ENCODE assay signal across 1 cellular context in the genomic region with DNA sequence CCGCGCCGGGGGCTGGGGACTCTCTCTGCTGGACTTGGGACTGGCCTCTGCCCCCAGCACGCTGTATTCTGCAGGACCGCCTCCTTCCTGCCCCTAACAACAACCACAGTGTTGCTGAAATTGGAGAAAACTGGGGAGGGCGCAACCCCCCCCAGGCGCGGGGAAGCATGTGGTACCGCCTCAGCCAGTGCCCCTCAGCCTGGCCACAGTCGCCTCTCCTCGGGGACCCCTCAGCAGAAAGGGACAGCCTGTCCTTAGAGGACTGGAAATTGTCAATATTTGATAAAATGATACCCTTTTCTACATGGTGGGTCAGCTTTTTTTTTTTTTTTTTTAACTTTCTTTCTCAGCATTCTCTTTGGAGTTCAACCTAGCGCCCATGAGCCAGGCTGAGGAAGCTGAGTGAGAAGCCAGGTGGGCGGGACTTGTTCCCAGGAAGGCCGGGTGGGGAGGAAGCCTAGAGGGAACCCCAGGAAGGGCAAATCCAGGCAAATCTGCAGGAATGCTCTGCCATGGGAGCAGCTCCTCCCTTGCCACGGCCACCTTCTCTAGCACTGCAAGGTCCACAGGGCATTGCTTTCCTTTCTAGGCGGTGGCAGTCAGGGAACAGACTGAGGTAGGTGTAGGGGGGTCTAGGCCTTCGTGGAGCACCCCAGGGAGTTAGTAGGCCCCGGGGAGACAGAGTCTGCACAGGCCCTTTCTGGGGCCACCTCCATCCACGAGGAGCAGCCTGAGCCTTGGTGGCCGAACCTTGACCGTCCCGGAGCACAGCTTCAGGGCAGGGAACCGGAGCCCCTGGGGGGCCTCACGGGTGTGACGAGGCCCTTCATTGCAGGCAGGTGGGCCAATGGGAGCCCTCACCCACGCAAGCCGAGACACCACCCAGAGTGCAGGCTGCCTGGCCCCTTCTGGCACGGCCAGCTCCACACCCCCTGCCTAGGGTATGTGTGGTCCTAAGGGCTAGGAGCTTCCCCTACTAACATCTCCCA.
TF ChIP-seq lines count a peak whose summit lies in the region.

No MANE protein-coding gene starts in this region.

TF ChIP-seq in HepG2, 621 proteins besides CTCF, POLR2A, EP300 and RAD21 (continued from another document and continues in another):
- TF ChIP-seq ZNF3 (CRISPR knock-in tag; IDR thresholded peaks at IDR 0.05): no peak
- no peak for TF ChIP-seq CEBPB (IDR thresholded peaks at IDR 0.05; ENCODE audit: borderline replicate concordance, low read depth, low read length)
- TF ChIP-seq GLI4 (CRISPR knock-in tag; IDR thresholded peaks at IDR 0.05; ENCODE audit: borderline replicate concordance): no peak
- TF ChIP-seq, protein P1, sequence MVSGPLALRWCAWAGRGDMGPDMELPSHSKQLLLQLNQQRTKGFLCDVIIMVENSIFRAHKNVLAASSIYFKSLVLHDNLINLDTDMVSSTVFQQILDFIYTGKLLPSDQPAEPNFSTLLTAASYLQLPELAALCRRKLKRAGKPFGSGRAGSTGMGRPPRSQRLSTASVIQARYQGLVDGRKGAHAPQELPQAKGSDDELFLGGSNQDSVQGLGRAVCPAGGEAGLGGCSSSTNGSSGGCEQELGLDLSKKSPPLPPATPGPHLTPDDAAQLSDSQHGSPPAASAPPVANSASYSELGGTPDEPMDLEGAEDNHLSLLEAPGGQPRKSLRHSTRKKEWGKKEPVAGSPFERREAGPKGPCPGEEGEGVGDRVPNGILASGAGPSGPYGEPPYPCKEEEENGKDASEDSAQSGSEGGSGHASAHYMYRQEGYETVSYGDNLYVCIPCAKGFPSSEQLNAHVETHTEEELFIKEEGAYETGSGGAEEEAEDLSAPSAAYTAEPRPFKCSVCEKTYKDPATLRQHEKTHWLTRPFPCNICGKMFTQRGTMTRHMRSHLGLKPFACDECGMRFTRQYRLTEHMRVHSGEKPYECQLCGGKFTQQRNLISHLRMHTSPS (CRISPR knock-in tag; IDR thresholded peaks at IDR 0.05; ENCODE audit: low read depth): no peak
- TF ChIP-seq CBFB (CRISPR knock-in tag; IDR thresholded peaks at IDR 0.05): no peak
- TF ChIP-seq, protein P2, sequence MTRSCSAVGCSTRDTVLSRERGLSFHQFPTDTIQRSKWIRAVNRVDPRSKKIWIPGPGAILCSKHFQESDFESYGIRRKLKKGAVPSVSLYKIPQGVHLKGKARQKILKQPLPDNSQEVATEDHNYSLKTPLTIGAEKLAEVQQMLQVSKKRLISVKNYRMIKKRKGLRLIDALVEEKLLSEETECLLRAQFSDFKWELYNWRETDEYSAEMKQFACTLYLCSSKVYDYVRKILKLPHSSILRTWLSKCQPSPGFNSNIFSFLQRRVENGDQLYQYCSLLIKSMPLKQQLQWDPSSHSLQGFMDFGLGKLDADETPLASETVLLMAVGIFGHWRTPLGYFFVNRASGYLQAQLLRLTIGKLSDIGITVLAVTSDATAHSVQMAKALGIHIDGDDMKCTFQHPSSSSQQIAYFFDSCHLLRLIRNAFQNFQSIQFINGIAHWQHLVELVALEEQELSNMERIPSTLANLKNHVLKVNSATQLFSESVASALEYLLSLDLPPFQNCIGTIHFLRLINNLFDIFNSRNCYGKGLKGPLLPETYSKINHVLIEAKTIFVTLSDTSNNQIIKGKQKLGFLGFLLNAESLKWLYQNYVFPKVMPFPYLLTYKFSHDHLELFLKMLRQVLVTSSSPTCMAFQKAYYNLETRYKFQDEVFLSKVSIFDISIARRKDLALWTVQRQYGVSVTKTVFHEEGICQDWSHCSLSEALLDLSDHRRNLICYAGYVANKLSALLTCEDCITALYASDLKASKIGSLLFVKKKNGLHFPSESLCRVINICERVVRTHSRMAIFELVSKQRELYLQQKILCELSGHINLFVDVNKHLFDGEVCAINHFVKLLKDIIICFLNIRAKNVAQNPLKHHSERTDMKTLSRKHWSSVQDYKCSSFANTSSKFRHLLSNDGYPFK (CRISPR knock-in tag; IDR thresholded peaks at IDR 0.05; ENCODE audit: borderline replicate concordance): no peak
- TF ChIP-seq, protein P3, sequence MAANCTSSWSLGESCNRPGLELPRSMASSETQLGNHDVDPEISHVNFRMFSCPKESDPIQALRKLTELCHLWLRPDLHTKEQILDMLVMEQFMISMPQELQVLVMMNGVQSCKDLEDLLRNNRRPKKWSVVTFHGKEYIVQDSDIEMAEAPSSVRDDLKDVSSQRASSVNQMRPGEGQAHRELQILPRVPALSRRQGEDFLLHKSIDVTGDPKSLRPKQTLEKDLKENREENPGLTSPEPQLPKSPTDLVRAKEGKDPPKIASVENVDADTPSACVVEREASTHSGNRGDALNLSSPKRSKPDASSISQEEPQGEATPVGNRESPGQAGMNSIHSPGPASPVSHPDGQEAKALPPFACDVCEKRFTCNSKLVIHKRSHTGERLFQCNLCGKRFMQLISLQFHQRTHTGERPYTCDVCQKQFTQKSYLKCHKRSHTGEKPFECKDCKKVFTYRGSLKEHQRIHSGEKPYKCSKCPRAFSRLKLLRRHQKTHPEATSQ (CRISPR knock-in tag; IDR thresholded peaks at IDR 0.05; ENCODE audit: borderline replicate concordance): peak; percentile 35; the same call in 1 of the 2 replicates
- TF ChIP-seq NPAS2 (CRISPR knock-in tag; IDR thresholded peaks at IDR 0.05; ENCODE audit: borderline replicate concordance): no peak
- TF ChIP-seq, protein P4, sequence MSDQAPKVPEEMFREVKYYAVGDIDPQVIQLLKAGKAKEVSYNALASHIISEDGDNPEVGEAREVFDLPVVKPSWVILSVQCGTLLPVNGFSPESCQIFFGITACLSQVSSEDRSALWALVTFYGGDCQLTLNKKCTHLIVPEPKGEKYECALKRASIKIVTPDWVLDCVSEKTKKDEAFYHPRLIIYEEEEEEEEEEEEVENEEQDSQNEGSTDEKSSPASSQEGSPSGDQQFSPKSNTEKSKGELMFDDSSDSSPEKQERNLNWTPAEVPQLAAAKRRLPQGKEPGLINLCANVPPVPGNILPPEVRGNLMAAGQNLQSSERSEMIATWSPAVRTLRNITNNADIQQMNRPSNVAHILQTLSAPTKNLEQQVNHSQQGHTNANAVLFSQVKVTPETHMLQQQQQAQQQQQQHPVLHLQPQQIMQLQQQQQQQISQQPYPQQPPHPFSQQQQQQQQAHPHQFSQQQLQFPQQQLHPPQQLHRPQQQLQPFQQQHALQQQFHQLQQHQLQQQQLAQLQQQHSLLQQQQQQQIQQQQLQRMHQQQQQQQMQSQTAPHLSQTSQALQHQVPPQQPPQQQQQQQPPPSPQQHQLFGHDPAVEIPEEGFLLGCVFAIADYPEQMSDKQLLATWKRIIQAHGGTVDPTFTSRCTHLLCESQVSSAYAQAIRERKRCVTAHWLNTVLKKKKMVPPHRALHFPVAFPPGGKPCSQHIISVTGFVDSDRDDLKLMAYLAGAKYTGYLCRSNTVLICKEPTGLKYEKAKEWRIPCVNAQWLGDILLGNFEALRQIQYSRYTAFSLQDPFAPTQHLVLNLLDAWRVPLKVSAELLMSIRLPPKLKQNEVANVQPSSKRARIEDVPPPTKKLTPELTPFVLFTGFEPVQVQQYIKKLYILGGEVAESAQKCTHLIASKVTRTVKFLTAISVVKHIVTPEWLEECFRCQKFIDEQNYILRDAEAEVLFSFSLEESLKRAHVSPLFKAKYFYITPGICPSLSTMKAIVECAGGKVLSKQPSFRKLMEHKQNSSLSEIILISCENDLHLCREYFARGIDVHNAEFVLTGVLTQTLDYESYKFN (CRISPR knock-in tag; conservative IDR thresholded peaks at IDR 0.05): peak; percentile 93
- TF ChIP-seq, protein P5, sequence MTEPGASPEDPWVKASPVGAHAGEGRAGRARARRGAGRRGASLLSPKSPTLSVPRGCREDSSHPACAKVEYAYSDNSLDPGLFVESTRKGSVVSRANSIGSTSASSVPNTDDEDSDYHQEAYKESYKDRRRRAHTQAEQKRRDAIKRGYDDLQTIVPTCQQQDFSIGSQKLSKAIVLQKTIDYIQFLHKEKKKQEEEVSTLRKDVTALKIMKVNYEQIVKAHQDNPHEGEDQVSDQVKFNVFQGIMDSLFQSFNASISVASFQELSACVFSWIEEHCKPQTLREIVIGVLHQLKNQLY (CRISPR knock-in tag; IDR thresholded peaks at IDR 0.05): peak; percentile 52; the same call in 1 of the 2 replicates
- TF ChIP-seq BORCS8-MEF2B (CRISPR knock-in tag; IDR thresholded peaks at IDR 0.05): peak; percentile 48; the same call in 1 of the 2 replicates
- no peak for TF ChIP-seq ZNF567 (CRISPR knock-in tag; IDR thresholded peaks at IDR 0.05; ENCODE audit: borderline replicate concordance)
- TF ChIP-seq PHF5A (CRISPR knock-in tag; IDR thresholded peaks at IDR 0.05; ENCODE audit: low read depth, unreplicated experiment): no peak
- TF ChIP-seq ELF3 (CRISPR knock-in tag; IDR thresholded peaks at IDR 0.05): 0 out of 2 replicates have a peak, but pooled peaks have one; percentile 31
- TF ChIP-seq, protein P6, sequence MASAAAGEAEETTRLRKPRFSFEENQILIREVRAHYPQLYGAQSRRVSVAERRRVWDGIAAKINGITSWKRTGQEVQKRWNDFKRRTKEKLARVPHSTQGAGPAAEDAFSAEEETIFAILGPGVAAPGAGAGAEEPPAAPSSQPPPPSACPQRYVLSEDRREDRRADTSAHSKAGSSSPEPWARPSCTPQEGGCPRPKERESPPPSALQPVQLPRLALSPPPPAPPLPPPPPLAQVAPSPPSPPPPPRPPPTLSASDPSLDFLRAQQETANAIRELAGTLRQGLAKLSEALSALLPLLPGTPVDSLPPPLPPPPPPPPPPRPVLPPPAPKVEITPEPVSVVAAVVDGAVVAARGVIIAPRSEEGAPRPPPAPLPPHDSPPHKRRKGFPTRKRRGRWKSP (CRISPR knock-in tag; IDR thresholded peaks at IDR 0.05): 0 out of 2 replicates have a peak, but pooled peaks have one; percentile 62
- TF ChIP-seq CREM (IDR thresholded peaks at IDR 0.05): no peak
- no peak for TF ChIP-seq CREM (CRISPR knock-in tag; IDR thresholded peaks at IDR 0.05)
- no peak for TF ChIP-seq PAWR (CRISPR knock-in tag; IDR thresholded peaks at IDR 0.05; ENCODE audit: borderline replicate concordance)
- peak; percentile 65; the same call in 1 of the 2 replicates for TF ChIP-seq KDM6A (CRISPR knock-in tag; IDR thresholded peaks at IDR 0.05; ENCODE audit: low read depth)
- TF ChIP-seq, protein P7, sequence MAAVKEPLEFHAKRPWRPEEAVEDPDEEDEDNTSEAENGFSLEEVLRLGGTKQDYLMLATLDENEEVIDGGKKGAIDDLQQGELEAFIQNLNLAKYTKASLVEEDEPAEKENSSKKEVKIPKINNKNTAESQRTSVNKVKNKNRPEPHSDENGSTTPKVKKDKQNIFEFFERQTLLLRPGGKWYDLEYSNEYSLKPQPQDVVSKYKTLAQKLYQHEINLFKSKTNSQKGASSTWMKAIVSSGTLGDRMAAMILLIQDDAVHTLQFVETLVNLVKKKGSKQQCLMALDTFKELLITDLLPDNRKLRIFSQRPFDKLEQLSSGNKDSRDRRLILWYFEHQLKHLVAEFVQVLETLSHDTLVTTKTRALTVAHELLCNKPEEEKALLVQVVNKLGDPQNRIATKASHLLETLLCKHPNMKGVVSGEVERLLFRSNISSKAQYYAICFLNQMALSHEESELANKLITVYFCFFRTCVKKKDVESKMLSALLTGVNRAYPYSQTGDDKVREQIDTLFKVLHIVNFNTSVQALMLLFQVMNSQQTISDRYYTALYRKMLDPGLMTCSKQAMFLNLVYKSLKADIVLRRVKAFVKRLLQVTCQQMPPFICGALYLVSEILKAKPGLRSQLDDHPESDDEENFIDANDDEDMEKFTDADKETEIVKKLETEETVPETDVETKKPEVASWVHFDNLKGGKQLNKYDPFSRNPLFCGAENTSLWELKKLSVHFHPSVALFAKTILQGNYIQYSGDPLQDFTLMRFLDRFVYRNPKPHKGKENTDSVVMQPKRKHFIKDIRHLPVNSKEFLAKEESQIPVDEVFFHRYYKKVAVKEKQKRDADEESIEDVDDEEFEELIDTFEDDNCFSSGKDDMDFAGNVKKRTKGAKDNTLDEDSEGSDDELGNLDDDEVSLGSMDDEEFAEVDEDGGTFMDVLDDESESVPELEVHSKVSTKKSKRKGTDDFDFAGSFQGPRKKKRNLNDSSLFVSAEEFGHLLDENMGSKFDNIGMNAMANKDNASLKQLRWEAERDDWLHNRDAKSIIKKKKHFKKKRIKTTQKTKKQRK (IDR thresholded peaks at IDR 0.05; ENCODE audit: low read length): no peak
- no peak for TF ChIP-seq ZNF10 (CRISPR knock-in tag; IDR thresholded peaks at IDR 0.05; ENCODE audit: borderline replicate concordance, low read depth)
- TF ChIP-seq FOXK1 (CRISPR knock-in tag; IDR thresholded peaks at IDR 0.05; ENCODE audit: borderline replicate concordance, low read depth): 0 out of 2 replicates have a peak, but pooled peaks have one; percentile 32
- TF ChIP-seq SP1 (IDR thresholded peaks at IDR 0.05): no peak
- TF ChIP-seq SP1 (CRISPR knock-in tag; IDR thresholded peaks at IDR 0.05): peak; percentile 39; the same call in 1 of the 2 replicates
- TF ChIP-seq, protein P8, sequence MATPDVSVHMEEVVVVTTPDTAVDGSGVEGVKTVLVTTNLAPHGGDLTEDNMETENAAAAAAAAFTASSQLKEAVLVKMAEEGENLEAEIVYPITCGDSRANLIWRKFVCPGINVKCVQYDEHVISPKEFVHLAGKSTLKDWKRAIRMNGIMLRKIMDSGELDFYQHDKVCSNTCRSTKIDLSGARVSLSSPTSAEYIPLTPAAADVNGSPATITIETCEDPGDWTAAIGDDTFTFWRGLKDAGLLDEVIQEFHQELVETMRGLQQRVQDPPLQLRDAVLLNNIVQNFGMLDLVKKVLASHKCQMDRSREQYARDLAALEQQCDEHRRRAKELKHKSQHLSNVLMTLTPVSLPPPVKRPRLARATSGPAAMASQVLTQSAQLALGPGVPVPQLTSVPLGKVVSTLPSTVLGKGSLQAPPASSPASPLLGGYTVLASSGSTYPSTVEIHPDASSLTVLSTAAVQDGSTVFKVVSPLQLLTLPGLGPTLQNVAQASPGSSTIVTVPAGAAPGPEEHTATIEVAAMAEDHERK (CRISPR knock-in tag; IDR thresholded peaks at IDR 0.05; ENCODE audit: low read depth): no peak
- TF ChIP-seq SAP130 (CRISPR knock-in tag; IDR thresholded peaks at IDR 0.05; ENCODE audit: low read depth): peak; percentile 65
- no peak for TF ChIP-seq RFX1 (IDR thresholded peaks at IDR 0.05)
- peak; percentile 47; the same call in 1 of the 2 replicates for TF ChIP-seq GATAD2A (CRISPR knock-in tag; IDR thresholded peaks at IDR 0.05)
- TF ChIP-seq ZNF326 (CRISPR knock-in tag; IDR thresholded peaks at IDR 0.05; ENCODE audit: borderline replicate concordance): no peak
- TF ChIP-seq, protein P9, sequence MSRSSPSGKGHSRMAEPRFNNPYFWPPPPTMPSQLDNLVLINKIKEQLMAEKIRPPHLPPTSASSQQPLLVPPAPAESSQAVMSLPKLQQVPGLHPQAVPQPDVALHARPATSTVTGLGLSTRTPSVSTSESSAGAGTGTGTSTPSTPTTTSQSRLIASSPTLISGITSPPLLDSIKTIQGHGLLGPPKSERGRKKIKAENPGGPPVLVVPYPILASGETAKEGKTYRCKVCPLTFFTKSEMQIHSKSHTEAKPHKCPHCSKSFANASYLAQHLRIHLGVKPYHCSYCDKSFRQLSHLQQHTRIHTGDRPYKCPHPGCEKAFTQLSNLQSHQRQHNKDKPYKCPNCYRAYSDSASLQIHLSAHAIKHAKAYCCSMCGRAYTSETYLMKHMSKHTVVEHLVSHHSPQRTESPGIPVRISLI (CRISPR knock-in tag; IDR thresholded peaks at IDR 0.05; ENCODE audit: borderline replicate concordance): peak; percentile 55
- peak; percentile 38; the same call in 1 of the 2 replicates for TF ChIP-seq HOXA3 (CRISPR knock-in tag; IDR thresholded peaks at IDR 0.05)
- TF ChIP-seq, protein P10, sequence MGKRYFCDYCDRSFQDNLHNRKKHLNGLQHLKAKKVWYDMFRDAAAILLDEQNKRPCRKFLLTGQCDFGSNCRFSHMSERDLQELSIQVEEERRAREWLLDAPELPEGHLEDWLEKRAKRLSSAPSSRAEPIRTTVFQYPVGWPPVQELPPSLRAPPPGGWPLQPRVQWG (CRISPR knock-in tag; IDR thresholded peaks at IDR 0.05; ENCODE audit: borderline replicate concordance, low read depth): no peak
- TF ChIP-seq ZNF30 (CRISPR knock-in tag; IDR thresholded peaks at IDR 0.05): no peak
